Comparison of ENCODE assay signal across 24 cellular contexts in genomic region chr3:185250247-185250646, GRCh38. TPM values are rescaled to one million over a fixed set of nuclear protein-coding genes. Genes with fewer than 3 reads are reported as not detected.
DNase-seq lines count a peak whose midpoint lies in the region; ATAC-seq, FAIRE-seq and TF ChIP-seq lines count a peak whose summit lies in the region.
"Had no signal": no experiment of that assay in that cellular context is flagged by ENCODE, and none has a peak within 500 bp of the region (broad histone marks: within the 10 kb centered on the region; RNA-seq: fewer than 3 reads in every experiment).

No MANE protein-coding gene starts in this region.

- TF ChIP-seq CTCF in AG10803 (conservative IDR thresholded peaks at IDR 0.05; ENCODE audit: low read length) = no peak
- no peak for TF ChIP-seq CTCF in right lobe of liver (IDR thresholded peaks at IDR 0.05)

- TF ChIP-seq POLR2A in right lobe of liver (IDR thresholded peaks at IDR 0.05) = no peak

- H3K9me3 ChIP-seq in right lobe of liver = no peaks in the 10 kb centered on the region
- H3K9me3 ChIP-seq: A549, HAP-1, upper lobe of left lung had no signal

- peaks cover 0 to 21% (median 0%) of the 10 kb centered on the region in 4 donors for H3K4me1 ChIP-seq in right lobe of liver
- H3K4me1 ChIP-seq: HAP-1, parathyroid adenoma had no signal

- peak; percentile 91 for FAIRE-seq in RCC 7860 (lab: Jason Lieb, UNC)
- FAIRE-seq: A549, D721Med, GM18507 had no signal

- peaks cover 4% of the 10 kb centered on the region for H3K27me3 Mint-ChIP-seq in activated T-helper 1 cell treated with anti-CD3 and anti-CD28 coated beads, Interleukin-12 subunit alpha, Interleukin-12 subunit beta, Interleukin-2, Interleukin-4 antibody, amounts not matched to agents 30 ng/mL and 10 ng/mL and 1 ng/mL, durations not matched to agents 14 hours and 24 hours and 36 hours (ENCODE audit: insufficient read depth)

- peak; percentile 47 for DNase-seq in AG10803 (ENCODE audit: low read depth)
- peak; percentile 71 for DNase-seq in RCC 7860 (ENCODE audit: low spot score)
- peak; percentile 15 for DNase-seq in fibroblast of peridontal ligament (ENCODE audit: extremely low read depth)
- no peak for DNase-seq in right lobe of liver
- no peak for DNase-seq in left ventricle myocardium superior
- no peak for DNase-seq in activated T-helper 1 cell treated with anti-CD3 and anti-CD28 coated beads, Interleukin-12 subunit alpha, Interleukin-12 subunit beta, Interleukin-2, Interleukin-4 antibody, amounts not matched to agents 30 ng/mL and 10 ng/mL and 1 ng/mL, durations not matched to agents 14 hours and 24 hours and 36 hours (ENCODE audit: low spot score)
- no peak for DNase-seq in foreskin melanocyte
- DNase-seq: activated naive CD4-positive, alpha-beta T cell treated with anti-CD3 and anti-CD28 coated beads, Interleukin-2, amount 50 U/mL, for 16 hours; C1 segment of cervical spinal cord; KBM-7; left colon; NCI-H146; NCI-H2171 treated with DMSO at 0.1 percent for 48 hours; stimulated activated CD4-positive, alpha-beta T cell treated with anti-CD3 and anti-CD28 coated beads, Interleukin-15, amount 100 ng/mL, for 24 hours; stimulated activated CD8-positive, alpha-beta memory T cell treated with anti-CD3 and anti-CD28 coated beads, Interleukin-4, amount 100 ng/mL, for 48 hours; T-helper 9 cell; upper lobe of left lung had no signal

- H3K9me3 Mint-ChIP-seq in activated T-helper 1 cell treated with anti-CD3 and anti-CD28 coated beads, Interleukin-12 subunit alpha, Interleukin-12 subunit beta, Interleukin-2, Interleukin-4 antibody, amounts not matched to agents 30 ng/mL and 10 ng/mL and 1 ng/mL, durations not matched to agents 14 hours and 24 hours and 36 hours = no peaks in the 10 kb centered on the region

- no peaks in the 10 kb centered on the region for H3K4me1 Mint-ChIP-seq in activated T-helper 1 cell treated with anti-CD3 and anti-CD28 coated beads, Interleukin-12 subunit alpha, Interleukin-12 subunit beta, Interleukin-2, Interleukin-4 antibody, amounts not matched to agents 30 ng/mL and 10 ng/mL and 1 ng/mL, durations not matched to agents 14 hours and 24 hours and 36 hours (ENCODE audit: low read depth)

- H3K36me3 Mint-ChIP-seq in activated T-helper 1 cell treated with anti-CD3 and anti-CD28 coated beads, Interleukin-12 subunit alpha, Interleukin-12 subunit beta, Interleukin-2, Interleukin-4 antibody, amounts not matched to agents 30 ng/mL and 10 ng/mL and 1 ng/mL, durations not matched to agents 14 hours and 24 hours and 36 hours (ENCODE audit: low read depth) = no peaks in the 10 kb centered on the region

- H3K4me3 Mint-ChIP-seq in activated T-helper 1 cell treated with anti-CD3 and anti-CD28 coated beads, Interleukin-12 subunit alpha, Interleukin-12 subunit beta, Interleukin-2, Interleukin-4 antibody, amounts not matched to agents 30 ng/mL and 10 ng/mL and 1 ng/mL, durations not matched to agents 14 hours and 24 hours and 36 hours = no peak overlapping the region

- H3K36me3 ChIP-seq in right lobe of liver = peaks cover 0 to 27% (median 16%) of the 10 kb centered on the region in 4 donors
- H3K36me3 ChIP-seq: HAP-1, upper lobe of left lung had no signal

- H3K27me3 ChIP-seq in right lobe of liver = no peaks in the 10 kb centered on the region
- H3K27me3 ChIP-seq: upper lobe of left lung had no signal

- intact Hi-C loops in right lobe of liver (cut with DNase I) = no loop called here
- intact Hi-C loops in left ventricle myocardium superior (cut with micrococcal nuclease) = no loop called here
- intact Hi-C loops in activated T-helper 1 cell treated with anti-CD3 and anti-CD28 coated beads, Interleukin-12 subunit alpha, Interleukin-12 subunit beta, Interleukin-2, Interleukin-4 antibody, amounts not matched to agents 30 ng/mL and 10 ng/mL and 1 ng/mL, durations not matched to agents 14 hours and 24 hours and 36 hours (cut with micrococcal nuclease) = no loop called here

- H3K4me3 ChIP-seq in AG10803 (ENCODE audit: low read length) = no peak overlapping the region
- H3K4me3 ChIP-seq in right lobe of liver = peak overlapping the region in 2 of 3 donors; percentile 34 to 91
- H3K4me3 ChIP-seq: A549, HAP-1, upper lobe of left lung had no signal

- peak overlapping the region; percentile 18 to 76 (median 70) for H3K27ac ChIP-seq in right lobe of liver
- H3K27ac ChIP-seq: A549, parathyroid adenoma, upper lobe of left lung had no signal

- no peak for ATAC-seq in right lobe of liver
- ATAC-seq in left ventricle myocardium superior = no peak
- no peak for ATAC-seq in GM21360 (IDR thresholded peaks at IDR 0.05; ENCODE audit: unreplicated experiment)
- ATAC-seq: A549, left colon, sciatic nerve had no signal

- no peak overlapping the region for H3K27ac Mint-ChIP-seq in activated T-helper 1 cell treated with anti-CD3 and anti-CD28 coated beads, Interleukin-12 subunit alpha, Interleukin-12 subunit beta, Interleukin-2, Interleukin-4 antibody, amounts not matched to agents 30 ng/mL and 10 ng/mL and 1 ng/mL, durations not matched to agents 14 hours and 24 hours and 36 hours

RNA-seq across cellular contexts. Expression of gene EHHADH, which starts 3.6 kb away (rescaled TPM):
- total RNA-seq in right lobe of liver (100 to 1,000 TPM; 138 to 322 (median 216) TPM), left ventricle myocardium superior (19.2 TPM)
- 1.4 and 1.8 TPM in 2 replicates for total RNA-seq in activated T-helper 1 cell treated with anti-CD3 and anti-CD28 coated beads, Interleukin-12 subunit alpha, Interleukin-12 subunit beta, Interleukin-2, Interleukin-4 antibody, amounts not matched to agents 30 ng/mL and 10 ng/mL and 1 ng/mL, durations not matched to agents 14 hours and 24 hours and 36 hours

Comparison
In these comparisons a context has a peak if more than half of its experiments do, and no peak if none do; other contexts are left out.
1. DNase-seq: peak in AG10803 (single experiment), RCC 7860 (single experiment) and fibroblast of peridontal ligament (single experiment); none in right lobe of liver (0 of 3), left ventricle myocardium superior (single experiment), activated T-helper 1 cell treated with anti-CD3 and anti-CD28 coated beads, Interleukin-12 subunit alpha, Interleukin-12 subunit beta, Interleukin-2, Interleukin-4 antibody, amounts not matched to agents 30 ng/mL and 10 ng/mL and 1 ng/mL, durations not matched to agents 14 hours and 24 hours and 36 hours (single experiment) and foreskin melanocyte (single experiment).